In the genomic region with DNA sequence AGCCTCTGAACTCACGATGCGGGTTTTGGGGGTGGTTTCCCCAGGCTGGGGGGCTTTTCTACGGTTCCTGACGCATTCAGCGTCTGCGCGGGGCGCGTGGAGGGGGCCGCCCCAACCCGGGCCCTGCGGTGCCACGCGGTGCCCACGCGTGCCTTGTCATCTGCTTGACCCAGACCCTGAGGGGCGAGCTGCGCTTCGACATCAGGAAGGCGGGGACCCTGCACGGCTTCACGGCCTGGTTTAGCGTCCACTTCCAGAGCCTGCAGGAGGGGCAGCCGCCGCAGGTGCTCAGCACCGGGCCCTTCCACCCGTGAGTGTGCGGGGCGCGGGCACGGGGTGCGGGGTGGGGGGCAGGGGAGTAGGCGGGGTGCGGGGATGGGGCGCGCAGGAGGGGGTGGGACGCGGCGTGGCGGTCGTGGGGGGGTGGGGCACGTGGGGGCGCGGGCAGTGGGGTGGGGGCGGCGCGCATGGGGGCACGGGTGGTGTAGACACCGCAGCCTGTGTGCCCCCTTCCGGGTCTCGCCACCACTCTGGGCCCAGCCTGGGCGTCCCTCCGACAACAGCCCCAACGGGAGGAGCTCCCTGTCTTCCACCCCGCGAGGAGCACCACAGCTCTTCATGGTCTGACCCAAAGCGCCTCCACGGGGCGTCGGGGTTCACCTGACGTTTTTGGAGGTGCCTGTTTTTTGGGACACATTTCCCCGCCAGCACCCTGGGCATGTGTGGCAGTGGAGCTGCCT, we compare ENCODE assay signal across 9 cellular contexts. TPM values are rescaled to one million over a fixed set of nuclear protein-coding genes. Genes with fewer than 3 reads are reported as not detected.
DNase-seq lines count a peak whose midpoint lies in the region; FAIRE-seq and TF ChIP-seq lines count a peak whose summit lies in the region.
"Had no signal": no experiment of that assay in that cellular context is flagged by ENCODE, and none has a peak within 500 bp of the region (broad histone marks: within the 10 kb centered on the region; RNA-seq: fewer than 3 reads in every experiment).

No MANE protein-coding gene starts in this region.

- H3K4me3 Mint-ChIP-seq in HFFc6 = 0 out of 2 replicates have a peak overlapping the region, but pooled peaks have one; percentile 26

- H3K9ac ChIP-seq in kidney (ENCODE audit: low read length in 2 of 2) = no peak overlapping the region

- H3K27ac Mint-ChIP-seq in HFFc6 = no peak overlapping the region
- H3K27ac Mint-ChIP-seq: activated naive CD4-positive, alpha-beta T cell treated with anti-CD3 and anti-CD28 coated beads, Interleukin-2, amount 50 U/mL, for 24 hours had no signal

- H3K27ac ChIP-seq in kidney (ENCODE audit: low read depth in 2 of 2, low read length in 2 of 2) = no peak overlapping the region
- peak overlapping the region; percentile 61 for H3K27ac ChIP-seq in substantia nigra (ENCODE audit: low read depth, low read length, poor library complexity, severe bottlenecking)

- intact Hi-C loops in kidney (cut with DNase I) = no loop called here

- no peak for FAIRE-seq in kidney (lab: Jason Lieb, UNC)

- in situ Hi-C loops in astrocyte of the spinal cord (cut with HindIII; ENCODE audit: low sequenced_read_pairs) = no loop called here

- no peaks in the 10 kb centered on the region for H3K9me3 Mint-ChIP-seq in HFFc6

- H3K4me3 ChIP-seq in astrocyte of the spinal cord (ENCODE audit: low read depth, low read length) (peak overlapping the region; percentile 17), kidney (ENCODE audit: low read length in 2 of 2) (no peak overlapping the region)

- peaks cover 4 to 14% of the 10 kb centered on the region in 2 donors for H3K36me3 ChIP-seq in kidney (ENCODE audit: control insufficient read depth in 1 of 2, insufficient read depth in 2 of 2, low read length in 2 of 2)

- no peaks in the 10 kb centered on the region for H3K27me3 Mint-ChIP-seq in HFFc6 (ENCODE audit: insufficient read depth)
- H3K27me3 Mint-ChIP-seq: activated naive CD4-positive, alpha-beta T cell treated with anti-CD3 and anti-CD28 coated beads, Interleukin-2, amount 50 U/mL, for 24 hours had no signal

- peaks cover 17% of the 10 kb centered on the region for H3K4me1 Mint-ChIP-seq in HFFc6 (ENCODE audit: low read depth)

- no peaks in the 10 kb centered on the region for H3K4me1 ChIP-seq in kidney (ENCODE audit: control insufficient read depth in 1 of 2, insufficient read depth in 1 of 2, low read depth in 1 of 2, low read length in 2 of 2)

- H3K36me3 Mint-ChIP-seq in HFFc6 (ENCODE audit: low read depth) = peaks cover 28% of the 10 kb centered on the region

- TF ChIP-seq CTCF in HFFc6 (IDR thresholded peaks at IDR 0.05) (no peak), astrocyte of the spinal cord (IDR thresholded peaks at IDR 0.05; ENCODE audit: low read depth, low read length) (no peak), kidney (IDR thresholded peaks at IDR 0.05; ENCODE audit: borderline replicate concordance, extremely low read depth, insufficient read depth) (no peak)

- DNase-seq in HFFc6 (no peak), astrocyte of the spinal cord (ENCODE audit: low read depth, low spot score) (no peak), kidney (peak; percentile 81), substantia nigra (lab: John Stamatoyannopoulos, UW) (no peak), NCI-H526 (lab: John Stamatoyannopoulos, UW) (no peak), amniotic stem cell (lab: John Stamatoyannopoulos, UW) (no peak)
- DNase-seq in activated CD4-positive, alpha-beta T cell treated with anti-CD3 and anti-CD28 coated beads for 48 hours = no peak
- DNase-seq: KBM-7 had no signal

- no peaks in the 10 kb centered on the region for H3K9me3 ChIP-seq in kidney (ENCODE audit: control insufficient read depth in 1 of 2, low read length in 2 of 2)

RNA-seq across cellular contexts. Expression of a gene that starts 26.3 kb away (rescaled TPM):
- total RNA-seq in HFFc6 (2021; fragmentation: NEBNext Ultra II Directional; extraction: Animal tissue kit (Norgen Biotek cat#: 25700)) = 100 to 1,000 TPM in 4 of 6 experiments, 10 to 100 TPM in 2; 98.9 to 111 (median 105) TPM
- total RNA-seq in kidney = 100 TPM
- polyA plus RNA-seq in kidney (ENCODE audit: insufficient read depth, low read depth, low replicate concordance) = 82.6 TPM

RNA-seq across cellular contexts. Expression of a gene that starts 56.9 kb away (rescaled TPM):
- total RNA-seq in HFFc6 (2021; fragmentation: NEBNext Ultra II Directional; extraction: Animal tissue kit (Norgen Biotek cat#: 25700)) = not detected
- 6.9 TPM for total RNA-seq in kidney
- polyA plus RNA-seq in kidney (ENCODE audit: insufficient read depth, low read depth, low replicate concordance) = 2.6 TPM
